In the genomic region with DNA sequence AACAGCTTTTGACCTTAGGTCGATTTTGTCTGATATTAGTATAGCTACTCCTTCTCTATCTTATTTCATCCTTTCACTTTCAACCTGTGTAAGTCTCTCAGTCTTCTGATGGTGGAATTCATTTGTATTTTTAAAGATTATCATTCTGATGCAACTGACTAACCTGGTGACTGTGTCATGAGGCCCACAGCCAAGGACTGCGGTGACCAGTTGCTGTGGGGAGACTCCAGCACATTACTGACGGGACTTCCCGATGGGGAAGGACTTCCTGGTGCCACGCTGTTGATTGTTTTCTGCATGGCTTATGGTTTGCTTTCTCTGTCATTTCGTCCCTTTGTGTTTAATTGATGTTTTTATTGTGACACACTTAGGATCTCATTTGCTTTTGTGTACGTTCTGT, we compare ENCODE assay signal across 8 cellular contexts. TPM values are rescaled to one million over a fixed set of nuclear protein-coding genes. Genes with fewer than 3 reads are reported as not detected.
DNase-seq lines count a peak whose midpoint lies in the region; ATAC-seq and TF ChIP-seq lines count a peak whose summit lies in the region.

No MANE protein-coding gene starts in this region.

- no peak overlapping the region for H3K27ac ChIP-seq in right atrium auricular region
- no peak overlapping the region for H3K27ac ChIP-seq in adrenal gland
- H3K27ac ChIP-seq in stomach = no peak overlapping the region
- H3K27ac ChIP-seq in caudate nucleus (ENCODE audit: low read depth, low read length) = no peak overlapping the region

- TF ChIP-seq EP300 in stomach (IDR thresholded peaks at IDR 0.05) = no peak

- H3K4me3 ChIP-seq in right atrium auricular region = no peak overlapping the region
- no peak overlapping the region for H3K4me3 ChIP-seq in adrenal gland
- H3K4me3 ChIP-seq in stomach = no peak overlapping the region

- H3K27me3 ChIP-seq in right atrium auricular region (no peaks in the 10 kb centered on the region), adrenal gland (no peaks in the 10 kb centered on the region), stomach (peaks cover 0 to 4% (median 0%) of the 10 kb centered on the region in 3 donors)

- H3K9me3 ChIP-seq in right atrium auricular region (no peaks in the 10 kb centered on the region), adrenal gland (replicated peaks in 1 of 3) (no peaks in the 10 kb centered on the region), stomach (no peaks in the 10 kb centered on the region)

- WGBS in adrenal gland, 4 donors = 39 to 57% (median 53%) methylated on average over 7 of the region's 7 CpGs
- 56 to 59% (median 57%) methylated on average over 7 of the region's 7 CpGs for WGBS in stomach, 5 donors

- TF ChIP-seq POLR2A in adrenal gland (IDR thresholded peaks at IDR 0.05) = no peak
- no peak for TF ChIP-seq POLR2A in stomach (IDR thresholded peaks at IDR 0.05)

- H3K36me3 ChIP-seq in right atrium auricular region (no peaks in the 10 kb centered on the region), adrenal gland (replicated peaks in 1 of 2) (no peaks in the 10 kb centered on the region), stomach (no peaks in the 10 kb centered on the region)

- H3K4me1 ChIP-seq in right atrium auricular region = no peaks in the 10 kb centered on the region
- no peaks in the 10 kb centered on the region for H3K4me1 ChIP-seq in adrenal gland (replicated peaks in 1 of 2)
- H3K4me1 ChIP-seq in stomach = no peaks in the 10 kb centered on the region

- peak; percentile 20 for DNase-seq in cardiac septum (ENCODE audit: low spot score)
- DNase-seq in right atrium auricular region (ENCODE audit: low spot score) = no peak
- DNase-seq in adrenal gland = peak in 4 of 7 donors; percentile 38 to 65 (median 58)
- DNase-seq in stomach = peak; percentile 54
- DNase-seq in NCI-H1436 (lab: John Stamatoyannopoulos, UW) = no peak
- DNase-seq in caudate nucleus (lab: John Stamatoyannopoulos, UW) = no peak

- ATAC-seq in HG03196 (IDR thresholded peaks at IDR 0.05; ENCODE audit: unreplicated experiment) (peak; percentile 75), GM19455 (IDR thresholded peaks at IDR 0.05; ENCODE audit: unreplicated experiment) (no peak)

- TF ChIP-seq CTCF in right atrium auricular region (IDR thresholded peaks at IDR 0.05) = no peak
- TF ChIP-seq CTCF in adrenal gland (IDR thresholded peaks at IDR 0.05) = no peak
- no peak for TF ChIP-seq CTCF in stomach (IDR thresholded peaks at IDR 0.05)

- intact Hi-C loops in cardiac septum (cut with DNase I) (no loop called here), adrenal gland (cut with DNase I) (no loop called here), stomach (cut with DNase I; ENCODE audit: low total_unique reads) (no loop called here)

RNA-seq across cellular contexts. Expression of a gene that starts 34.2 kb away (rescaled TPM):
- total RNA-seq in cardiac septum = 0.43 TPM
- total RNA-seq in right atrium auricular region = under 1 TPM in 1 of 2 donors, not detected in 1; 0.85 TPM
- total RNA-seq in adrenal gland = 1 to 10 TPM in 4 of 8 donors, under 1 TPM in 2, not detected in 2; 0.70 to 3.9 (median 1.3) TPM
- 1 to 10 TPM in 2 of 3 donors, under 1 TPM in 1; 0.56 to 1.3 (median 1.0) TPM for polyA plus RNA-seq in adrenal gland
- total RNA-seq in stomach = 10 to 100 TPM in 3 of 5 donors, 1 to 10 TPM in 2; 2.3 to 79.9 (median 10.5) TPM
- 1 to 10 TPM; 6.9 to 9.6 (median 7.0) TPM for polyA plus RNA-seq in stomach

Comparison
In these comparisons a context has a peak if more than half of its experiments do, and no peak if none do; other contexts are left out.
1. DNase-seq: peak in cardiac septum (single experiment), adrenal gland (4 of 7) and stomach (single experiment); none in right atrium auricular region (single experiment), NCI-H1436 (single experiment) and caudate nucleus (0 of 61).